ENCODE assay signal across 14 cellular contexts in genomic region chr12:116601524-116601923, GRCh38. TPM values are rescaled to one million over a fixed set of nuclear protein-coding genes. Genes with fewer than 3 reads are reported as not detected.
DNase-seq lines count a peak whose midpoint lies in the region; ATAC-seq, FAIRE-seq and TF ChIP-seq lines count a peak whose summit lies in the region.
"Had no signal": no experiment of that assay in that cellular context is flagged by ENCODE, and none has a peak within 500 bp of the region (broad histone marks: within the 10 kb centered on the region; RNA-seq: fewer than 3 reads in every experiment).

No MANE protein-coding gene starts in this region.

- H3K36me3 Mint-ChIP-seq in activated T-helper 1 cell treated with anti-CD3 and anti-CD28 coated beads, Interleukin-12 subunit alpha, Interleukin-12 subunit beta, Interleukin-2, Interleukin-4 antibody, amounts not matched to agents 30 ng/mL and 10 ng/mL and 1 ng/mL, durations not matched to agents 14 hours and 24 hours and 36 hours (ENCODE audit: low read depth), result no peaks in the 10 kb centered on the region
- H3K36me3 Mint-ChIP-seq: stimulated activated memory B cell treated with anti-CD40 and anti-IgM and Interleukin-4, amounts not matched to agents 10 μg/mL and 1 μg/mL and 100 μg/mL, for 72 hours had no signal

- H3K4me3 Mint-ChIP-seq in activated T-helper 1 cell treated with anti-CD3 and anti-CD28 coated beads, Interleukin-12 subunit alpha, Interleukin-12 subunit beta, Interleukin-2, Interleukin-4 antibody, amounts not matched to agents 30 ng/mL and 10 ng/mL and 1 ng/mL, durations not matched to agents 14 hours and 24 hours and 36 hours, result no peak overlapping the region
- H3K4me3 Mint-ChIP-seq: stimulated activated memory B cell treated with anti-CD40 and anti-IgM and Interleukin-4, amounts not matched to agents 10 μg/mL and 1 μg/mL and 100 μg/mL, for 72 hours had no signal

- BruUV-seq in HepG2 (replicated peaks; lab: Mats Ljungman, UMichigan), result no TSS peak

- peaks cover 39% of the 10 kb centered on the region for H3K4me1 Mint-ChIP-seq in activated T-helper 1 cell treated with anti-CD3 and anti-CD28 coated beads, Interleukin-12 subunit alpha, Interleukin-12 subunit beta, Interleukin-2, Interleukin-4 antibody, amounts not matched to agents 30 ng/mL and 10 ng/mL and 1 ng/mL, durations not matched to agents 14 hours and 24 hours and 36 hours (ENCODE audit: low read depth)

- intact Hi-C loops in activated T-helper 1 cell treated with anti-CD3 and anti-CD28 coated beads, Interleukin-12 subunit alpha, Interleukin-12 subunit beta, Interleukin-2, Interleukin-4 antibody, amounts not matched to agents 30 ng/mL and 10 ng/mL and 1 ng/mL, durations not matched to agents 14 hours and 24 hours and 36 hours (cut with micrococcal nuclease), result loop anchor here (2.0 kb wide), 1 partner anchor 603 kb away; no protein-coding TSS in a partner anchor
- intact Hi-C loops in HepG2 (cut with micrococcal nuclease; ENCODE audit: unreplicated experiment), result no loop called here
- intact Hi-C loops in Right ventricle myocardium superior (cut with DNase I), result no loop called here

- H3K9me3 Mint-ChIP-seq in activated T-helper 1 cell treated with anti-CD3 and anti-CD28 coated beads, Interleukin-12 subunit alpha, Interleukin-12 subunit beta, Interleukin-2, Interleukin-4 antibody, amounts not matched to agents 30 ng/mL and 10 ng/mL and 1 ng/mL, durations not matched to agents 14 hours and 24 hours and 36 hours, result no peaks in the 10 kb centered on the region
- H3K9me3 Mint-ChIP-seq: stimulated activated memory B cell treated with anti-CD40 and anti-IgM and Interleukin-4, amounts not matched to agents 10 μg/mL and 1 μg/mL and 100 μg/mL, for 72 hours had no signal

- POLR2A ChIA-PET in HepG2 (lab: Yijun Ruan, JAX), result no interaction called here

- H3K9me3 ChIP-seq in BLaER1 (peaks cover 16% of the 10 kb centered on the region), HepG2 (ENCODE audit: low read length) (no peaks in the 10 kb centered on the region)
- H3K9me3 ChIP-seq: neutrophil had no signal

- no peaks in the 10 kb centered on the region for H4K20me1 ChIP-seq in BLaER1
- no peaks in the 10 kb centered on the region for H4K20me1 ChIP-seq in HepG2 (ENCODE audit: insufficient read depth, low read length)

- TF ChIP-seq EP300 in HepG2 (IDR thresholded peaks at IDR 0.05; ENCODE audit: low read depth in 2 of 2, low read length in 2 of 2), result no peak
- no peak for TF ChIP-seq EP300 in HepG2 (CRISPR knock-in tag; IDR thresholded peaks at IDR 0.05; ENCODE audit: borderline replicate concordance)

- H3K79me2 ChIP-seq in HepG2 (ENCODE audit: insufficient read depth, low read length), result no peaks in the 10 kb centered on the region

- H3K9ac ChIP-seq in BLaER1 (no peak overlapping the region), HepG2 (ENCODE audit: insufficient read depth, low read depth, low read length) (no peak overlapping the region)

- TF ChIP-seq RAD21 in HepG2 (CRISPR knock-in tag; IDR thresholded peaks at IDR 0.05), result no peak

- peaks cover 4% of the 10 kb centered on the region for H3K27me3 Mint-ChIP-seq in activated T-helper 1 cell treated with anti-CD3 and anti-CD28 coated beads, Interleukin-12 subunit alpha, Interleukin-12 subunit beta, Interleukin-2, Interleukin-4 antibody, amounts not matched to agents 30 ng/mL and 10 ng/mL and 1 ng/mL, durations not matched to agents 14 hours and 24 hours and 36 hours (ENCODE audit: insufficient read depth)

- peak overlapping the region; percentile 40 for H3K27ac Mint-ChIP-seq in activated T-helper 1 cell treated with anti-CD3 and anti-CD28 coated beads, Interleukin-12 subunit alpha, Interleukin-12 subunit beta, Interleukin-2, Interleukin-4 antibody, amounts not matched to agents 30 ng/mL and 10 ng/mL and 1 ng/mL, durations not matched to agents 14 hours and 24 hours and 36 hours
- H3K27ac Mint-ChIP-seq: stimulated activated memory B cell treated with anti-CD40 and anti-IgM and Interleukin-4, amounts not matched to agents 10 μg/mL and 1 μg/mL and 100 μg/mL, for 72 hours had no signal

- CTCF ChIA-PET in HepG2 (lab: Yijun Ruan, JAX; ENCODE audit: low intra/inter-chr PET ratio, low total read pairs), result no interaction called here

- DNase-seq in HT1080 (ENCODE audit: low read depth) (peak; percentile 87), iris pigment epithelial cell (ENCODE audit: low read depth) (peak; percentile 59), HepG2 (ENCODE audit: low spot score) (no peak), Right ventricle myocardium superior (no peak)
- no peak for DNase-seq in activated T-helper 1 cell treated with anti-CD3 and anti-CD28 coated beads, Interleukin-12 subunit alpha, Interleukin-12 subunit beta, Interleukin-2, Interleukin-4 antibody, amounts not matched to agents 30 ng/mL and 10 ng/mL and 1 ng/mL, durations not matched to agents 14 hours and 24 hours and 36 hours (ENCODE audit: low spot score)
- DNase-seq in activated CD4-positive, CD25-positive, alpha-beta regulatory T cell (lab: John Stamatoyannopoulos, UW), result no peak
- DNase-seq: Calu3, NCI-H2107 had no signal

- TF ChIP-seq POLR2A in HepG2 (IDR thresholded peaks at IDR 0.05; ENCODE audit: insufficient read depth in 1 of 2, low read depth in 2 of 2, low read length in 2 of 2), result no peak

- ATAC-seq in HepG2 (no peak), Right ventricle myocardium superior (ENCODE audit: poor library complexity) (no peak), GM18519 (IDR thresholded peaks at IDR 0.05; ENCODE audit: low FRiP score, unreplicated experiment) (no peak)
- ATAC-seq: GM12878; stimulated activated memory B cell treated with anti-CD40 and anti-IgM and Interleukin-4, amounts not matched to agents 10 μg/mL and 1 μg/mL and 100 μg/mL, for 72 hours had no signal

- no peaks in the 10 kb centered on the region for H3K27me3 ChIP-seq in BLaER1
- peaks cover 0 to 14% of the 10 kb centered on the region in 2 experiments; a peak in 1 of 5 replicates for H3K27me3 ChIP-seq in HepG2 (ENCODE audit: control insufficient read depth in 1 of 2, insufficient read depth in 2 of 2, low read length in 2 of 2)
- H3K27me3 ChIP-seq: neutrophil had no signal

- no peak for FAIRE-seq in HepG2 (lab: Jason Lieb, UNC)
- FAIRE-seq: GM12878 had no signal

- peaks cover 71% of the 10 kb centered on the region for H3K4me1 ChIP-seq in BLaER1
- H3K4me1 ChIP-seq in HepG2 (ENCODE audit: insufficient read depth, low read length), result peaks cover 21% of the 10 kb centered on the region

- H2AFZ ChIP-seq in HepG2 (ENCODE audit: low read length), result no peak overlapping the region

- H3K27ac ChIP-seq in BLaER1 (0 out of 2 replicates have a peak overlapping the region, but pooled peaks have one; percentile 18), HepG2 (ENCODE audit: extremely low read length, insufficient read depth, low read length) (no peak overlapping the region)
- H3K27ac ChIP-seq: neutrophil had no signal

- TF ChIP-seq CTCF in HepG2 (CRISPR knock-in tag; IDR thresholded peaks at IDR 0.05), result no peak

- in situ Hi-C loops in HepG2 (cut with HindIII; ENCODE audit: extremely low pct_ligation_motif_present, low pct_unique_long_range_greater_than_20kb), result no loop called here

- H3K36me3 ChIP-seq in BLaER1, result no peaks in the 10 kb centered on the region
- no peaks in the 10 kb centered on the region for H3K36me3 ChIP-seq in HepG2 (replicated peaks in 1 of 2; ENCODE audit: control insufficient read depth in 1 of 2, insufficient read depth in 2 of 2, low read length in 2 of 2)
- H3K36me3 ChIP-seq: neutrophil had no signal

- H3K4me3 ChIP-seq in BLaER1, result no peak overlapping the region
- no peak overlapping the region for H3K4me3 ChIP-seq in HepG2 (replicated peaks in 1 of 3; ENCODE audit: insufficient read depth in 1 of 3, low read depth in 2 of 3, low read length in 3 of 3)
- H3K4me3 ChIP-seq: GM12878 had no signal

- H3K4me2 ChIP-seq in BLaER1, result no peak overlapping the region; the same call in 1 of the 2 replicates
- no peak overlapping the region for H3K4me2 ChIP-seq in HepG2 (ENCODE audit: low read depth, low read length)

TF ChIP-seq in HepG2, 621 proteins besides CTCF, POLR2A, EP300 and RAD21:
- TF ChIP-seq ZNF296 (CRISPR knock-in tag; conservative IDR thresholded peaks at IDR 0.05) (no peak), SAFB2 (CRISPR knock-in tag; IDR thresholded peaks at IDR 0.05; ENCODE audit: borderline replicate concordance, low read depth) (no peak)

RNA-seq across cellular contexts. Expression of gene MAP1LC3B2, which starts 42.3 kb away (rescaled TPM):
- total RNA-seq in HT1080 (2014; rRNA removed; shearing (Covaris generic)), result 0.53 TPM in 1 of 2 replicates, not detected in the other
- 0.66 and 0.76 TPM in 2 replicates for polyA plus RNA-seq in HT1080 (2015; cell fraction: cytosol; rRNA removed)
- polyA plus RNA-seq in HT1080 (2015; cell fraction: nucleus; rRNA removed), result 0.99 TPM in 1 of 2 replicates, not detected in the other
- 0.49 and 0.57 TPM in 2 replicates for total RNA-seq in activated T-helper 1 cell treated with anti-CD3 and anti-CD28 coated beads, Interleukin-12 subunit alpha, Interleukin-12 subunit beta, Interleukin-2, Interleukin-4 antibody, amounts not matched to agents 30 ng/mL and 10 ng/mL and 1 ng/mL, durations not matched to agents 14 hours and 24 hours and 36 hours
- total RNA-seq in HepG2 (2016; rRNA removed; fragmentation: Illumina TruSeq; extraction: Trizol), result 0.60 and 0.70 TPM in 2 replicates
- 0.62 TPM in 1 of 2 replicates, not detected in the other for total RNA-seq in HepG2 (2016; cell fraction: cytosol; rRNA removed; fragmentation: Illumina TruSeq; extraction: Trizol; ENCODE audit: low read depth)
- 0.84 and 0.98 TPM in 2 replicates for total RNA-seq in HepG2 (2016; cell fraction: insoluble cytoplasmic fraction; rRNA removed; fragmentation: Illumina TruSeq; extraction: Trizol)
- not detected in 2 replicates for total RNA-seq in HepG2 (2016; cell fraction: membrane; rRNA removed; fragmentation: Illumina TruSeq; extraction: Trizol)
- 0.81 TPM in 1 of 2 replicates, not detected in the other for total RNA-seq in HepG2 (2016; cell fraction: nucleus; rRNA removed; fragmentation: Illumina TruSeq; extraction: Trizol)
- 2.1 and 2.2 TPM in 2 replicates for polyA plus RNA-seq in HepG2 (2011; rRNA removed)
- polyA plus RNA-seq in HepG2 (2011; cell fraction: cytosol; rRNA removed), result 0.27 and 1.1 TPM in 2 replicates
- 0.38 TPM in 1 of 2 replicates, not detected in the other for polyA plus RNA-seq in HepG2 (2011; cell fraction: nucleus; rRNA removed)
- 6.8 and 8.0 TPM in 2 replicates for polyA plus RNA-seq in HepG2 (2012)
- polyA plus RNA-seq in HepG2 (2016; cell fraction: cytosol; fragmentation: Illumina TruSeq; extraction: Trizol; ENCODE audit: low read depth), result 0.40 and 1.3 TPM in 2 replicates
- 2.8 and 3.3 TPM in 2 replicates for polyA plus RNA-seq in HepG2 (2016; cell fraction: insoluble cytoplasmic fraction; fragmentation: Illumina TruSeq; extraction: Trizol; ENCODE audit: low read depth)
- 0.83 and 1.4 TPM in 2 replicates for polyA plus RNA-seq in HepG2 (2016; cell fraction: membrane; fragmentation: Illumina TruSeq; extraction: Trizol; ENCODE audit: low read depth)
- 1.6 and 1.9 TPM in 2 replicates for polyA plus RNA-seq in HepG2 (2016; cell fraction: nucleus; fragmentation: Illumina TruSeq; extraction: Trizol; ENCODE audit: insufficient read depth, low read depth)
- 0.46 and 0.84 TPM in 2 replicates for polyA minus RNA-seq in HepG2 (2011; rRNA and poly(A)+ RNA removed; ENCODE audit: low replicate concordance)
- not detected in 2 replicates for polyA minus RNA-seq in HepG2 (2011; cell fraction: cytosol; rRNA and poly(A)+ RNA removed)
- polyA minus RNA-seq in HepG2 (2011; cell fraction: nucleus; rRNA and poly(A)+ RNA removed), result not detected in 2 replicates
- total RNA-seq in Right ventricle myocardium superior, result 4.1 TPM
- total RNA-seq: epithelial cell of proximal tubule, GM12878 had no signal

Comparison
In these comparisons a context has a peak if more than half of its experiments do, and no peak if none do; other contexts are left out.
1. DNase-seq: peak in HT1080 (single experiment) and iris pigment epithelial cell (single experiment); none in activated T-helper 1 cell treated with anti-CD3 and anti-CD28 coated beads, Interleukin-12 subunit alpha, Interleukin-12 subunit beta, Interleukin-2, Interleukin-4 antibody, amounts not matched to agents 30 ng/mL and 10 ng/mL and 1 ng/mL, durations not matched to agents 14 hours and 24 hours and 36 hours (single experiment), HepG2 (single experiment), activated CD4-positive, CD25-positive, alpha-beta regulatory T cell (0 of 4) and Right ventricle myocardium superior (single experiment).